Comparison of ENCODE assay signal across 8 cellular contexts in the genomic region with DNA sequence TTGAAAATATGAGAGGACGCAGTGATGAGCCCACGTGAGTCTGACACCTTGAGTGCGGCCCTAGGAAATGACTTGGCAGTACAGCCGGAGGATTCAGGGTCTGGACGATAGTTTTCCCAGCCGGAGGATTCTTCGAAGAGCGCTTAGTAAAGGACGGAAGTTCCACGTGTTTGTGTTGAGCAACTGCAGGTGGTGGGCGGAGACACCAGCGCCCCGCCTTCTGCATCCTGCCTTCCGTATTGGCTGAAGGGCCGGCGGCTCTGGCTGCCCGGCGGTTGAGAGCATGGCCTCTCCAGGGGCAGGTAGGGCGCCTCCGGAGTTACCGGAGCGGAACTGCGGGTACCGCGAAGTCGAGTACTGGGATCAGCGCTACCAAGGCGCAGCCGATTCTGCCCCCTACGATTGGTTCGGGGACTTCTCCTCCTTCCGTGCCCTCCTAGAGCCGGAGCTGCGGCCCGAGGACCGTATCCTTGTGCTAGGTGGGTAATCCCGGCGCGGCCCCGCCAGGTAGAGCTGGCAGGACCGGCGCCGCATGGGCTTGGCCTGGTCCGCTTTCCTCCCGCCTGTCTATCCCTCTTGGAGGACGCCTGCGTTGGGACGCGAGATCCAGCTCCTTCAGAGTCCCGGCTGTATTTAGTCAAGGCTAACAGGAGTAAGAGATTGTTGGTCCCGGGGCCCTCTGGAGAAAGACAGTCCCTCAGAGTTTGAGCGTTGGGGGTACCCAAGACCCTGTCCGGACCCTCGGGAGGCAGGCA. TPM values are rescaled to one million over a fixed set of nuclear protein-coding genes. Genes with fewer than 3 reads are reported as not detected.
DNase-seq lines count a peak whose midpoint lies in the region; ATAC-seq and TF ChIP-seq lines count a peak whose summit lies in the region.

A gene (plus strand): TSS at position 261 of the 755 bp plus-strand sequence. CDS start 23 bp downstream, at position 284.

- POLR2A ChIA-PET in activated B cell treated with CpG ODN at 0.5 μM for 24 hours (lab: Charles Lee), result interaction anchor here (0.6 to 1.4 kb wide), 9 partner anchors 12 to 408 kb away, joined by 3 to 10 read pairs (median 3); a partner anchor contains a TSS

- DNase-seq in AG09309 (ENCODE audit: low read depth), result peak; percentile 93
- peak; percentile 98 for DNase-seq in NCI-H2227 treated with DMSO at 0.1 percent for 48 hours (lab: John Stamatoyannopoulos, UW)
- DNase-seq in activated B cell treated with CpG ODN at 0.5 μM for 24 hours, result peak; percentile 89
- DNase-seq in caudate nucleus (lab: John Stamatoyannopoulos, UW), result peak in 60 of 61 donors; percentile 18 to 97 (median 88)
- peak; percentile 99 for DNase-seq in iris pigment epithelial cell (ENCODE audit: low read depth)
- peak; percentile 91 to 94 for DNase-seq in stimulated activated CD4-positive, alpha-beta T cell treated with anti-CD3 and anti-CD28 coated beads, Interleukin-12 subunit alpha, Interleukin-12 subunit beta, amount 100 ng/mL, for 24 hours (ENCODE audit: low read depth in 2 of 2)

- peak; percentile 60 for TF ChIP-seq CTCF in AG09309 (IDR thresholded peaks at IDR 0.05; ENCODE audit: control insufficient read depth, insufficient read depth, low read depth, low read length, missing control alignments)
- no peak for TF ChIP-seq CTCF in activated B cell treated with CpG ODN at 0.5 μM for 24 hours (IDR thresholded peaks at IDR 0.05)

- H3K4me3 Mint-ChIP-seq in activated B cell treated with CpG ODN at 0.5 μM for 24 hours, result peak within 1 kb of the TSS; percentile 90

- H3K27me3 Mint-ChIP-seq in activated B cell treated with CpG ODN at 0.5 μM for 24 hours, result no peaks in the 10 kb centered on the region

- H3K4me1 Mint-ChIP-seq in activated B cell treated with CpG ODN at 0.5 μM for 24 hours, result peaks cover 19% of the 10 kb centered on the region

- H3K27ac ChIP-seq in caudate nucleus (ENCODE audit: low read depth, low read length), result peak within 1 kb of the TSS; percentile 74

- CTCF ChIA-PET in activated B cell treated with CpG ODN at 0.5 μM for 24 hours (lab: Charles Lee), result interaction anchor here (0.6 to 1.9 kb wide), 11 partner anchors 11 to 354 kb away, joined by 3 to 17 read pairs (median 3); a partner anchor contains a TSS

- peak within 1 kb of the TSS; percentile 94 for H3K27ac Mint-ChIP-seq in activated B cell treated with CpG ODN at 0.5 μM for 24 hours

- intact Hi-C loops in activated B cell treated with CpG ODN at 0.5 μM for 24 hours (cut with micrococcal nuclease), result loop anchor here (1.0 to 2.0 kb wide), 17 partner anchors 12 to 1689 kb away; a partner anchor contains a TSS

- H3K36me3 Mint-ChIP-seq in activated B cell treated with CpG ODN at 0.5 μM for 24 hours (ENCODE audit: low read depth), result peaks cover 22% of the 10 kb centered on the region

- H3K9me3 Mint-ChIP-seq in activated B cell treated with CpG ODN at 0.5 μM for 24 hours, result no peaks in the 10 kb centered on the region

- H3K4me3 ChIP-seq in AG09309 (ENCODE audit: control insufficient read depth, low read depth, low read length), result peak within 1 kb of the TSS; percentile 98

- ATAC-seq in GM18909 (IDR thresholded peaks at IDR 0.05; ENCODE audit: poor library complexity, unreplicated experiment) (peak; percentile 90), HG03175 (IDR thresholded peaks at IDR 0.05; ENCODE audit: unreplicated experiment) (peak; percentile 91), activated B cell treated with CpG ODN at 0.5 μM for 24 hours (ENCODE audit: low read depth) (peak; percentile 81)

RNA-seq across cellular contexts. Expression of the gene that starts here (rescaled TPM):
- 1.9 and 2.9 TPM in 2 replicates for total RNA-seq in activated B cell treated with CpG ODN at 0.5 μM for 24 hours

Comparison
In these comparisons a context has a peak if more than half of its experiments do, and no peak if none do; other contexts are left out.
1. Peak in every context shown above with its lines: DNase-seq, ATAC-seq, H3K4me3 ChIP-seq and H3K27ac ChIP-seq.